In genomic region chr2:149125031-149125725, GRCh38 we compare ENCODE assay signal across 14 cellular contexts.
DNase-seq lines count a peak whose midpoint lies in the region; ATAC-seq lines count a peak whose summit lies in the region.
"Had no signal": no experiment of that assay in that cellular context is flagged by ENCODE, and none has a peak within 500 bp of the region (broad histone marks: within the 10 kb centered on the region; RNA-seq: fewer than 3 reads in every experiment).

No MANE protein-coding gene starts in this region.

- no peak overlapping the region for H3K27ac ChIP-seq in naive thymus-derived CD4-positive, alpha-beta T cell (ENCODE audit: low read depth, low read length)
- H3K27ac ChIP-seq: PC-9, right atrium auricular region had no signal

- H3K36me3 ChIP-seq in naive thymus-derived CD4-positive, alpha-beta T cell (ENCODE audit: control insufficient read depth in 2 of 3, insufficient read depth in 3 of 3, low read length in 3 of 3), result no peaks in the 10 kb centered on the region
- H3K36me3 ChIP-seq: right atrium auricular region had no signal

- H3K27me3 Mint-ChIP-seq in naive thymus-derived CD4-positive, alpha-beta T cell, result peaks cover 6 to 31% (median 17%) of the 10 kb centered on the region in 5 donors

- no peaks in the 10 kb centered on the region for H3K4me1 ChIP-seq in naive thymus-derived CD4-positive, alpha-beta T cell (ENCODE audit: control insufficient read depth in 2 of 2, insufficient read depth in 2 of 2, low read length in 2 of 2)
- H3K4me1 ChIP-seq: right atrium auricular region had no signal

- peaks cover 0 to 3% (median 0%) of the 10 kb centered on the region in 11 donors for H3K9me3 Mint-ChIP-seq in naive thymus-derived CD4-positive, alpha-beta T cell
- H3K9me3 Mint-ChIP-seq: activated CD8-positive, alpha-beta T cell treated with anti-CD3 and anti-CD28 coated beads for 36 hours; neural crest cell had no signal

- no peak overlapping the region for H3K4me3 Mint-ChIP-seq in naive thymus-derived CD4-positive, alpha-beta T cell
- H3K4me3 Mint-ChIP-seq: activated CD8-positive, alpha-beta T cell treated with anti-CD3 and anti-CD28 coated beads for 36 hours; neural crest cell had no signal

- no peaks in the 10 kb centered on the region for H3K36me3 Mint-ChIP-seq in naive thymus-derived CD4-positive, alpha-beta T cell

- H3K27me3 ChIP-seq in naive thymus-derived CD4-positive, alpha-beta T cell (ENCODE audit: control insufficient read depth in 2 of 2, insufficient read depth in 2 of 2, low read length in 2 of 2), result no peaks in the 10 kb centered on the region
- H3K27me3 ChIP-seq: right atrium auricular region had no signal

- intact Hi-C loops in left colon (cut with DNase I, micrococcal nuclease), result no loop called here
- intact Hi-C loops in naive thymus-derived CD4-positive, alpha-beta T cell (cut with micrococcal nuclease), result no loop called here

- POLR2A ChIA-PET in naive thymus-derived CD4-positive, alpha-beta T cell (lab: Charles Lee), result no interaction called here

- H3K9me3 ChIP-seq in naive thymus-derived CD4-positive, alpha-beta T cell (ENCODE audit: control insufficient read depth in 2 of 3, low read length in 3 of 3), result no peaks in the 10 kb centered on the region
- H3K9me3 ChIP-seq: right atrium auricular region had no signal

- H3K4me3 ChIP-seq in naive thymus-derived CD4-positive, alpha-beta T cell (ENCODE audit: low read length), result no peak overlapping the region
- H3K4me3 ChIP-seq: PC-9, right atrium auricular region had no signal

- DNase-seq in NCI-H146 (lab: John Stamatoyannopoulos, UW), result peak; percentile 11
- DNase-seq in NCI-H146 treated with DMSO at 0.1 percent for 48 hours (lab: John Stamatoyannopoulos, UW; ENCODE audit: unreplicated experiment), result no peak
- peak; percentile 80 for DNase-seq in NCI-H510A treated with DMSO at 0.1 percent for 48 hours (lab: John Stamatoyannopoulos, UW)
- peak; percentile 51 to 64 for DNase-seq in left colon
- DNase-seq in ureter (ENCODE audit: low spot score), result peak; percentile 67
- DNase-seq in naive thymus-derived CD4-positive, alpha-beta T cell, result no peak
- no peak for DNase-seq in NCI-H2171 (lab: John Stamatoyannopoulos, UW)
- no peak for DNase-seq in iPS-NIHi7 (ENCODE audit: extremely low spot score)
- DNase-seq: activated CD8-positive, alpha-beta T cell treated with anti-CD3 and anti-CD28 coated beads for 36 hours; central memory CD4-positive, alpha-beta T cell; PC-9; stimulated activated CD4-positive, alpha-beta T cell treated with anti-CD3 and anti-CD28 coated beads, Interleukin-1b, Interleukin-23, amount 100 ng/mL, for 48 hours had no signal

- peaks cover 0 to 2% (median 0%) of the 10 kb centered on the region in 7 donors for H3K4me1 Mint-ChIP-seq in naive thymus-derived CD4-positive, alpha-beta T cell
- H3K4me1 Mint-ChIP-seq: neural crest cell had no signal

- ATAC-seq in left colon, result peak; percentile 98
- no peak for ATAC-seq in naive thymus-derived CD4-positive, alpha-beta T cell
- ATAC-seq: activated CD8-positive, alpha-beta T cell treated with anti-CD3 and anti-CD28 coated beads for 36 hours had no signal

- no peak overlapping the region for H3K27ac Mint-ChIP-seq in naive thymus-derived CD4-positive, alpha-beta T cell
- H3K27ac Mint-ChIP-seq: activated CD8-positive, alpha-beta T cell treated with anti-CD3 and anti-CD28 coated beads for 36 hours had no signal

- CTCF ChIA-PET in naive thymus-derived CD4-positive, alpha-beta T cell (lab: Charles Lee), result no interaction called here

Comparison
In these comparisons a context has a peak if more than half of its experiments do, and no peak if none do; other contexts are left out.
1. DNase-seq: peak in NCI-H146 (single experiment), NCI-H510A treated with DMSO at 0.1 percent for 48 hours (single experiment), left colon (2 of 2) and ureter (single experiment); none in NCI-H146 treated with DMSO at 0.1 percent for 48 hours (single experiment), naive thymus-derived CD4-positive, alpha-beta T cell (0 of 9), NCI-H2171 (single experiment) and iPS-NIHi7 (single experiment).